ENCODE assay signal across 12 cellular contexts in the genomic region with DNA sequence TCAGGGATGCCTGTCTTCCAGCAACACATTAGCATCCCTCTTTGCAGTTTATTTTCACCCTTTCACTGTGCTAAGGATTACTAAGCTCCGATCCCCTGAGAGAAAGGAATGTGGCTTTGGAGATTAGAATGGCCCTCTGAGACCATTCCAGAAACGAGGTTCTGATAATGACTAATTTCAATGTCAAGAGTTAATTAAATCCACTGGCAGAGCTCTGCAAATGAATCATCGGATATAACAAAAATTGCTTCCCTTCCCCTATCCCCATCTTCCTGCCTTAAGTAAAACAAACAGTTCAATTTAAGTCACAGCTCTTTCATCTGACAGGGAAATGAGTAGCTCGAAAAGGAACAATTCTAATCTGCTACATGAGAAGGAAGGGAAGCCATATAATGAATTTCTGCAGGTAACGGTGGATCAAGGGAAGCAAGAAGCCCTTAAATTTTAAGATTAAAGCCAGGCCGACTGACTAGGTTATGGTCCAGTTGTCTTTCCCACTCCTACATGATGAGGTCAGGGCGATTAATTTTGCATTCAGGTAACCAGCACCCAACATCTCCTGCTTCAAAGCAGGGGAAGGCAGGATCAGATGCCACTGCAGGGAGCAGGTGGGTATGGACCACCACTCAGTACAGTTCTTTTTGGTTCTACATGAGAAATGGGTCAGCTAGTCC. TPM values are rescaled to one million over a fixed set of nuclear protein-coding genes. Genes with fewer than 3 reads are reported as not detected.
DNase-seq lines count a peak whose midpoint lies in the region; ATAC-seq and TF ChIP-seq lines count a peak whose summit lies in the region.
"Had no signal": no experiment of that assay in that cellular context is flagged by ENCODE, and none has a peak within 500 bp of the region (broad histone marks: within the 10 kb centered on the region; RNA-seq: fewer than 3 reads in every experiment).

No MANE protein-coding gene starts in this region.

- DNase-seq in AG10803 (ENCODE audit: low read depth), result peak; percentile 63
- peak; percentile 77 for DNase-seq in astrocyte of the spinal cord (ENCODE audit: low read depth, low spot score)
- peak; percentile 17 for DNase-seq in kidney glomerular epithelial cell (lab: John Stamatoyannopoulos, UW)
- DNase-seq in stimulated activated naive B cell treated with anti-CD40 and anti-IgM and Interleukin-4, amounts not matched to agents 10 μg/mL and 1 μg/mL and 100 μg/mL, for 72 hours, result no peak
- DNase-seq in natural killer cell, result no peak
- no peak for DNase-seq in T-helper 9 cell
- DNase-seq: activated CD4-positive, alpha-beta T cell treated with anti-CD3 and anti-CD28 coated beads for 48 hours; CD8-positive, alpha-beta T cell had no signal

- H3K4me3 ChIP-seq in AG10803 (ENCODE audit: low read length), result no peak overlapping the region
- H3K4me3 ChIP-seq in HUES48 (ENCODE audit: low read depth, low read length), result no peak overlapping the region
- H3K4me3 ChIP-seq in astrocyte of the spinal cord (ENCODE audit: low read depth, low read length), result no peak overlapping the region

- no peaks in the 10 kb centered on the region for H3K36me3 Mint-ChIP-seq in stimulated activated naive B cell treated with anti-CD40 and anti-IgM and Interleukin-4, amounts not matched to agents 10 μg/mL and 1 μg/mL and 100 μg/mL, for 72 hours
- H3K36me3 Mint-ChIP-seq in natural killer cell, result no peaks in the 10 kb centered on the region

- H3K9me3 ChIP-seq in HUES48 (ENCODE audit: control insufficient read depth, insufficient read depth, low read length), result no peaks in the 10 kb centered on the region

- no peak for TF ChIP-seq CTCF in AG10803 (conservative IDR thresholded peaks at IDR 0.05; ENCODE audit: low read length)
- no peak for TF ChIP-seq CTCF in astrocyte of the spinal cord (IDR thresholded peaks at IDR 0.05; ENCODE audit: low read depth, low read length)
- TF ChIP-seq CTCF in natural killer cell (IDR thresholded peaks at IDR 0.05), result no peak

- in situ Hi-C loops in astrocyte of the spinal cord (cut with HindIII; ENCODE audit: low sequenced_read_pairs), result no loop called here

- H3K9me3 Mint-ChIP-seq in stimulated activated naive B cell treated with anti-CD40 and anti-IgM and Interleukin-4, amounts not matched to agents 10 μg/mL and 1 μg/mL and 100 μg/mL, for 72 hours, result no peaks in the 10 kb centered on the region
- no peaks in the 10 kb centered on the region for H3K9me3 Mint-ChIP-seq in natural killer cell
- H3K9me3 Mint-ChIP-seq: activated naive CD4-positive, alpha-beta T cell treated with anti-CD3 and anti-CD28 coated beads, Interleukin-2, amount 50 U/mL, for 24 hours; CD8-positive, alpha-beta T cell had no signal

- H3K27ac ChIP-seq in HUES48 (ENCODE audit: low read depth, low read length), result peak overlapping the region; percentile 57

- no peak for ATAC-seq in stimulated activated naive B cell treated with anti-CD40 and anti-IgM and Interleukin-4, amounts not matched to agents 10 μg/mL and 1 μg/mL and 100 μg/mL, for 72 hours (replicated peaks)
- ATAC-seq in HG02870 (IDR thresholded peaks at IDR 0.05; ENCODE audit: unreplicated experiment) (no peak), natural killer cell (no peak)
- ATAC-seq: CD8-positive, alpha-beta T cell; left lobe of liver had no signal

- intact Hi-C loops in natural killer cell (cut with micrococcal nuclease), result no loop called here

- no peak overlapping the region for H3K27ac Mint-ChIP-seq in stimulated activated naive B cell treated with anti-CD40 and anti-IgM and Interleukin-4, amounts not matched to agents 10 μg/mL and 1 μg/mL and 100 μg/mL, for 72 hours
- no peak overlapping the region for H3K27ac Mint-ChIP-seq in natural killer cell
- H3K27ac Mint-ChIP-seq: activated naive CD4-positive, alpha-beta T cell treated with anti-CD3 and anti-CD28 coated beads, Interleukin-2, amount 50 U/mL, for 24 hours; CD8-positive, alpha-beta T cell had no signal

- H3K4me1 ChIP-seq in HUES48 (ENCODE audit: control insufficient read depth, insufficient read depth, low read length), result peaks cover 13% of the 10 kb centered on the region

- H3K4me1 Mint-ChIP-seq in stimulated activated naive B cell treated with anti-CD40 and anti-IgM and Interleukin-4, amounts not matched to agents 10 μg/mL and 1 μg/mL and 100 μg/mL, for 72 hours, result peaks cover 16 to 36% of the 10 kb centered on the region in 2 donors
- peaks cover 18 to 28% of the 10 kb centered on the region in 2 donors for H3K4me1 Mint-ChIP-seq in natural killer cell

- H3K36me3 ChIP-seq in HUES48 (ENCODE audit: control insufficient read depth, insufficient read depth, low read length), result peaks cover 77% of the 10 kb centered on the region

- no peak overlapping the region for H3K9ac ChIP-seq in HUES48 (ENCODE audit: low read depth, low read length)

- no peak overlapping the region for H3K4me3 Mint-ChIP-seq in stimulated activated naive B cell treated with anti-CD40 and anti-IgM and Interleukin-4, amounts not matched to agents 10 μg/mL and 1 μg/mL and 100 μg/mL, for 72 hours
- H3K4me3 Mint-ChIP-seq in natural killer cell, result no peak overlapping the region
- H3K4me3 Mint-ChIP-seq: activated naive CD4-positive, alpha-beta T cell treated with anti-CD3 and anti-CD28 coated beads, Interleukin-2, amount 50 U/mL, for 24 hours; CD8-positive, alpha-beta T cell had no signal

- no peaks in the 10 kb centered on the region for H3K27me3 ChIP-seq in HUES48 (ENCODE audit: control insufficient read depth, insufficient read depth, low read length)

- no peaks in the 10 kb centered on the region for H3K27me3 Mint-ChIP-seq in stimulated activated naive B cell treated with anti-CD40 and anti-IgM and Interleukin-4, amounts not matched to agents 10 μg/mL and 1 μg/mL and 100 μg/mL, for 72 hours
- peaks cover 0 to 3% of the 10 kb centered on the region in 2 donors for H3K27me3 Mint-ChIP-seq in natural killer cell (ENCODE audit: low read depth in 2 of 2)
- H3K27me3 Mint-ChIP-seq: activated naive CD4-positive, alpha-beta T cell treated with anti-CD3 and anti-CD28 coated beads, Interleukin-2, amount 50 U/mL, for 24 hours had no signal

RNA-seq across cellular contexts. Expression of a gene that starts 50.5 kb away (rescaled TPM):
- 10 to 100 TPM; 23.4 to 31.8 (median 26.3) TPM for total RNA-seq in natural killer cell

Comparison
In these comparisons a context has a peak if more than half of its experiments do, and no peak if none do; other contexts are left out.
1. DNase-seq: peak in AG10803 (single experiment), astrocyte of the spinal cord (single experiment) and kidney glomerular epithelial cell (single experiment); none in stimulated activated naive B cell treated with anti-CD40 and anti-IgM and Interleukin-4, amounts not matched to agents 10 μg/mL and 1 μg/mL and 100 μg/mL, for 72 hours (single experiment), natural killer cell (single experiment) and T-helper 9 cell (single experiment).